9 cellular contexts compared by ENCODE assay signal in the genomic region with DNA sequence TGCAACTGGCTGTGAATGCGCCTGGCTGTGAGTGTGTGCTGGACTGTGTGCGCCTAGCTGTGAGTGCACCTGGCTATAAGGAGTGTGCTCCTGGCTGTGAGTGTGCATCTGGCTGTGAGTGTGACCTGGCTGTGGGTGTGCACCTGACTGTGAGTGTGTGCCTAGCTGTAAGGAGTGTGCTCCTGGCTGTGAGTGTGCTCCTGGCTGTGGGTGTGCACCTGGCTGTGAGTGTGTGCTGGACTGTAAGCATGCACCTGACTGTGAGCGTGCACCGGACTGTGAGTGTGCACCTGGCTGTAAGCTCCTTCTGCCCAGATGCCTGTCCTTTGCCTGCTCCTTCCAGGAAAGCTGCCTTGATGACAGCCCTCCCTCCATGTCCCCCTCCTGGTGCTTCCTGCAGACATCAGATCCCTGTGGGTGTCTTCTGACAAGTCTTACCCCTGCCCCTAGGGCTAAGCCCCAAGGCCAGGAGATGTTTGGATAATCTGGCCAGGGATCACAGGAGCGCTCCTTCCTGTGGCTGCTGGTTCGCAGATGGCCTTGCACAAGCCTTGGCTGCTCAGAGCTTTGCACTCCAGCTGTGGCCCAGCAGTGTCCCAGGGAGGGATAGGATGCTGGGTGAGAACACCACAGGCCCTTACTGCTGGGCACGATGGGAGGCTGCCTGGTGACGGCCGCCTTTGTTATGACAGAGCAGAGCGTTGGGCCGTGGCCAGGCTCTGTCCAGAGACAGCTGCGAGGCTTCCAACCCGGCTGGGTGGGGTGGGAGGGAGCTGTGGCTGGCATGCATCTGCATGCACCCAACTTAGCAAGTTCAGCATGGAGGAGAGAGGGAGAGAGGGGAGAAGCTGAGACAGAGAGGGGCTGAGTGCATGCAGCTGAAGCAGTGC.
DNase-seq lines count a peak whose midpoint lies in the region; ATAC-seq and TF ChIP-seq lines count a peak whose summit lies in the region.
"Had no signal": no experiment of that assay in that cellular context is flagged by ENCODE, and none has a peak within 500 bp of the region (broad histone marks: within the 10 kb centered on the region; RNA-seq: fewer than 3 reads in every experiment).

No MANE protein-coding gene starts in this region.

- no peak for TF ChIP-seq POLR2A in Peyer's patch (IDR thresholded peaks at IDR 0.05)

- peaks cover 32% of the 10 kb centered on the region for H3K4me1 Mint-ChIP-seq in osteocyte (ENCODE audit: unreplicated experiment)

- no peaks in the 10 kb centered on the region for H3K36me3 ChIP-seq in Peyer's patch

- no peaks in the 10 kb centered on the region for H3K9me3 ChIP-seq in Peyer's patch

- DNase-seq in EH (ENCODE audit: low read depth): peak; percentile 88
- DNase-seq in Peyer's patch: peak in 2 of 3 donors; percentile 40 to 50
- DNase-seq in fibroblast of villous mesenchyme (ENCODE audit: low read depth): peak; percentile 95
- DNase-seq in osteocyte (ENCODE audit: extremely low spot score, unreplicated experiment): peak; percentile 92
- no peak for DNase-seq in 8988T
- DNase-seq in KG1 (lab: John Stamatoyannopoulos, UW): no peak
- no peak for DNase-seq in HuH-7 (ENCODE audit: low spot score)
- DNase-seq: activated T-cell treated with anti-CD3 and anti-CD28 coated beads, Interleukin-2, amount 50 U/mL, for 4 hours had no signal

- H3K4me3 ChIP-seq in Peyer's patch (no peak overlapping the region), fibroblast of villous mesenchyme (ENCODE audit: low read depth, low read length) (no peak overlapping the region)

- no peaks in the 10 kb centered on the region for H3K27me3 Mint-ChIP-seq in osteocyte (ENCODE audit: unreplicated experiment)

- TF ChIP-seq CTCF in Peyer's patch (IDR thresholded peaks at IDR 0.05) (no peak), fibroblast of villous mesenchyme (IDR thresholded peaks at IDR 0.05; ENCODE audit: insufficient read depth, low read depth, low read length) (no peak), osteocyte (IDR thresholded peaks at IDR 0.05) (no peak)

- H3K27ac ChIP-seq in Peyer's patch: peak overlapping the region in 2 of 4 donors; percentile 17 to 61

- H3K27ac Mint-ChIP-seq in osteocyte (ENCODE audit: unreplicated experiment): peak overlapping the region; percentile 51

- no peak for ATAC-seq in HG03520 (IDR thresholded peaks at IDR 0.05; ENCODE audit: unreplicated experiment)
- ATAC-seq: activated T-cell treated with anti-CD3 and anti-CD28 coated beads, Interleukin-2, amount 50 U/mL, for 4 hours had no signal

- no peaks in the 10 kb centered on the region for H3K27me3 ChIP-seq in Peyer's patch

- peaks cover 0 to 3% (median 0%) of the 10 kb centered on the region in 4 donors for H3K4me1 ChIP-seq in Peyer's patch

- H3K4me3 Mint-ChIP-seq in osteocyte (ENCODE audit: unreplicated experiment): no peak overlapping the region
- H3K4me3 Mint-ChIP-seq: activated T-cell treated with anti-CD3 and anti-CD28 coated beads, Interleukin-2, amount 50 U/mL, for 4 hours had no signal

- H3K36me3 Mint-ChIP-seq in osteocyte (ENCODE audit: unreplicated experiment): peaks cover 10% of the 10 kb centered on the region

- no peaks in the 10 kb centered on the region for H3K9me3 Mint-ChIP-seq in osteocyte (ENCODE audit: unreplicated experiment)
- H3K9me3 Mint-ChIP-seq: activated T-cell treated with anti-CD3 and anti-CD28 coated beads, Interleukin-2, amount 50 U/mL, for 4 hours had no signal

Comparison
In these comparisons a context has a peak if more than half of its experiments do, and no peak if none do; other contexts are left out.
1. DNase-seq: peak in EH (single experiment), Peyer's patch (2 of 3), fibroblast of villous mesenchyme (single experiment) and osteocyte (single experiment); none in 8988T (single experiment), KG1 (single experiment) and HuH-7 (single experiment).